ENCODE assay signal across 1 cellular context in the genomic region with DNA sequence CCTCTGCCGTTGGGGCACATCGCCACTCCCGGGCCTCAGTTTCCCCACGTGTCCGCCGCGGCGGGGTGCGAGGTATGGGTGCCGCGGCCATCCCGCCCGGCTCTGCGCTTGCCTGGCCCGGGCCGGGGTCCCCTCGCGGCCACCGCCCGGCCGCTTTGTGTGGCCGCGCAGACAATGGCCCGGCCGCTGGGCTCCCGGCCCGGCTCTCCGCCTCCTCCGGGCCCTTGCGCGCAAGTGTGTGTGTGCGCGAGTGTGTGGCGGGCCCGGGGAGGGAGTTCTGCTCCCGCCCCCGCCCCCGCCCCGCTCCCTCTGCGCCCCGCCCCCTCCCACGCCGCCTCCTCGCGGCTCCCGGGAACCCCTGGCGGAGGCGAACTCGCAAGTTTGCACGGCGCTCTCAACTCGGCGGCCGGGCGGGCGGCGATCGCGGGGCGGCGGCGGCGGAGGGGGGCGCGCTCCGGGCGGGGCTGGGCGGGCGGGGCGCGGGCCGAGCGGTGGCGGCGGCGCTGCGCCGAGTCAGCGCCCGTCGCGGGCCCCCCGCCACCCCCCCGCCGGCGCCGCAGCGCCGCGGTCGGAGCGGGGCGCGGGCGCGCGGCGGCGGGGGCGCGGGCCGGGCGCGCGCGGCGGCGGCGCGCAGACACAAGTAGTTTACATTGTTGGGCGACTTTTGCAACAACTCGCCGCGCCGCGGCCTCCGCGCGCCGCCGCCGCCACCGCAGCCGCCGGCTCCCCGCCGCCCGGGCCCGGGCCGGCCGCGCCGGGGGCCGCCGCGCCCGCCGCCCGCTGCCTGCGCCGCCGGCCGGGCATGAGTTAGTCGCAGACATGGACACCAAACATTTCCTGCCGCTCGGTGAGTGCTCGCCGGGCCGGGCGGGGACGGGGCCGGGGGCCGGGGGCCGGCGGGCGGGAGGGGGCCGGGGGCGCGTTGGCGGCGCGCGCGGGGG.
A peak's percentile ranks its signal among the peaks of the same experiment; 100 is the strongest.
TF ChIP-seq lines count a peak whose summit lies in the region.

A gene (plus strand): TSS at position 643 of the 941 bp plus-strand sequence. CDS start 177 bp downstream, at position 820.

TF ChIP-seq in GM12878, 131 proteins besides CTCF, POLR2A, EP300 and RAD21 (continued from another document):
- TF ChIP-seq, protein P1, sequence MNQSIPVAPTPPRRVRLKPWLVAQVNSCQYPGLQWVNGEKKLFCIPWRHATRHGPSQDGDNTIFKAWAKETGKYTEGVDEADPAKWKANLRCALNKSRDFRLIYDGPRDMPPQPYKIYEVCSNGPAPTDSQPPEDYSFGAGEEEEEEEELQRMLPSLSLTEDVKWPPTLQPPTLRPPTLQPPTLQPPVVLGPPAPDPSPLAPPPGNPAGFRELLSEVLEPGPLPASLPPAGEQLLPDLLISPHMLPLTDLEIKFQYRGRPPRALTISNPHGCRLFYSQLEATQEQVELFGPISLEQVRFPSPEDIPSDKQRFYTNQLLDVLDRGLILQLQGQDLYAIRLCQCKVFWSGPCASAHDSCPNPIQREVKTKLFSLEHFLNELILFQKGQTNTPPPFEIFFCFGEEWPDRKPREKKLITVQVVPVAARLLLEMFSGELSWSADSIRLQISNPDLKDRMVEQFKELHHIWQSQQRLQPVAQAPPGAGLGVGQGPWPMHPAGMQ (IDR thresholded peaks at IDR 0.05; ENCODE audit: borderline replicate concordance), result no peak
- TF ChIP-seq DPF2 (IDR thresholded peaks at IDR 0.05), result peak; percentile 41; the same call in 1 of the 2 replicates
- TF ChIP-seq, protein P2, sequence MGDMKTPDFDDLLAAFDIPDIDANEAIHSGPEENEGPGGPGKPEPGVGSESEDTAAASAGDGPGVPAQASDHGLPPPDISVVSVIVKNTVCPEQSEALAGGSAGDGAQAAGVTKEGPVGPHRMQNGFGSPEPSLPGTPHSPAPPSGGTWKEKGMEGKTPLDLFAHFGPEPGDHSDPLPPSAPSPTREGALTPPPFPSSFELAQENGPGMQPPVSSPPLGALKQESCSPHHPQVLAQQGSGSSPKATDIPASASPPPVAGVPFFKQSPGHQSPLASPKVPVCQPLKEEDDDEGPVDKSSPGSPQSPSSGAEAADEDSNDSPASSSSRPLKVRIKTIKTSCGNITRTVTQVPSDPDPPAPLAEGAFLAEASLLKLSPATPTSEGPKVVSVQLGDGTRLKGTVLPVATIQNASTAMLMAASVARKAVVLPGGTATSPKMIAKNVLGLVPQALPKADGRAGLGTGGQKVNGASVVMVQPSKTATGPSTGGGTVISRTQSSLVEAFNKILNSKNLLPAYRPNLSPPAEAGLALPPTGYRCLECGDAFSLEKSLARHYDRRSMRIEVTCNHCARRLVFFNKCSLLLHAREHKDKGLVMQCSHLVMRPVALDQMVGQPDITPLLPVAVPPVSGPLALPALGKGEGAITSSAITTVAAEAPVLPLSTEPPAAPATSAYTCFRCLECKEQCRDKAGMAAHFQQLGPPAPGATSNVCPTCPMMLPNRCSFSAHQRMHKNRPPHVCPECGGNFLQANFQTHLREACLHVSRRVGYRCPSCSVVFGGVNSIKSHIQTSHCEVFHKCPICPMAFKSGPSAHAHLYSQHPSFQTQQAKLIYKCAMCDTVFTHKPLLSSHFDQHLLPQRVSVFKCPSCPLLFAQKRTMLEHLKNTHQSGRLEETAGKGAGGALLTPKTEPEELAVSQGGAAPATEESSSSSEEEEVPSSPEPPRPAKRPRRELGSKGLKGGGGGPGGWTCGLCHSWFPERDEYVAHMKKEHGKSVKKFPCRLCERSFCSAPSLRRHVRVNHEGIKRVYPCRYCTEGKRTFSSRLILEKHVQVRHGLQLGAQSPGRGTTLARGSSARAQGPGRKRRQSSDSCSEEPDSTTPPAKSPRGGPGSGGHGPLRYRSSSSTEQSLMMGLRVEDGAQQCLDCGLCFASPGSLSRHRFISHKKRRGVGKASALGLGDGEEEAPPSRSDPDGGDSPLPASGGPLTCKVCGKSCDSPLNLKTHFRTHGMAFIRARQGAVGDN (IDR thresholded peaks at IDR 0.05), result no peak
- peak; percentile 54 for TF ChIP-seq GATAD2B (conservative IDR thresholded peaks at IDR 0.05; ENCODE audit: low read depth)
- peak; percentile 41; the same call in 1 of the 2 replicates for TF ChIP-seq LARP7 (IDR thresholded peaks at IDR 0.05)
- TF ChIP-seq CHD4 (IDR thresholded peaks at IDR 0.05), result no peak
- 0 out of 2 replicates have a peak, but pooled peaks have one; percentile 39 for TF ChIP-seq SMARCA5 (IDR thresholded peaks at IDR 0.05)
- TF ChIP-seq EGR1 (IDR thresholded peaks at IDR 0.05; ENCODE audit: borderline replicate concordance in 1 of 2, low read depth in 2 of 2, low read length in 2 of 2), result peak in 1 of 2 experiments; percentile 56; a peak in 2 of 3 replicates
- no peak for TF ChIP-seq HDGF (IDR thresholded peaks at IDR 0.05)
- no peak for TF ChIP-seq POU2F2 (IDR thresholded peaks at IDR 0.05; ENCODE audit: borderline replicate concordance, low read depth, low read length)
- TF ChIP-seq STAT1 (conservative IDR thresholded peaks at IDR 0.05), result no peak
